25 cellular contexts compared by ENCODE assay signal in genomic region chr5:560792-561166, GRCh38.
"Had no signal": no experiment of that assay in that cellular context is flagged by ENCODE, and none has a peak within 500 bp of the region (broad histone marks: within the 10 kb centered on the region; RNA-seq: fewer than 3 reads in every experiment).

No MANE protein-coding gene starts in this region.

- H3K36me3 Mint-ChIP-seq: immature natural killer cell; naive B cell; natural killer cell treated with Interleukin-12 subunit alpha and Interleukin-12 subunit beta and Interleukin-15 and Interleukin-18, amount 100 ng/mL, for 72 hours; stimulated activated effector memory CD8-positive, alpha-beta T cell treated with anti-CD3 and anti-CD28 coated beads, Interleukin-12 subunit alpha, Interleukin-12 subunit beta, amount 100 ng/mL, for 72 hours; type B pancreatic cell had no signal

- H3K36me3 ChIP-seq: left ventricle myocardium inferior, lower lobe of right lung, neutrophil, pancreas, stomach, tibial artery had no signal

- H3K27ac ChIP-seq: coronary artery, left ventricle myocardium inferior, lower lobe of right lung, neutrophil, pancreas, stomach, testis, tibial artery had no signal

- ATAC-seq: effector memory CD8-positive, alpha-beta T cell; left colon; lower lobe of right lung; natural killer cell treated with Interleukin-12 subunit alpha and Interleukin-12 subunit beta and Interleukin-15 and Interleukin-18, amount 100 ng/mL, for 72 hours; pancreas; sciatic nerve; stimulated activated effector memory CD8-positive, alpha-beta T cell treated with anti-CD3 and anti-CD28 coated beads, Interleukin-12 subunit alpha, Interleukin-12 subunit beta, amount 100 ng/mL, for 72 hours had no signal

- H3K4me3 Mint-ChIP-seq: effector memory CD8-positive, alpha-beta T cell; immature natural killer cell; naive B cell; natural killer cell treated with Interleukin-12 subunit alpha and Interleukin-12 subunit beta and Interleukin-15 and Interleukin-18, amount 100 ng/mL, for 72 hours; neural crest cell; stimulated activated effector memory CD8-positive, alpha-beta T cell treated with anti-CD3 and anti-CD28 coated beads, Interleukin-12 subunit alpha, Interleukin-12 subunit beta, amount 100 ng/mL, for 72 hours; type B pancreatic cell had no signal

- H3K9me3 Mint-ChIP-seq: effector memory CD8-positive, alpha-beta T cell; immature natural killer cell; natural killer cell treated with Interleukin-12 subunit alpha and Interleukin-12 subunit beta and Interleukin-15 and Interleukin-18, amount 100 ng/mL, for 72 hours; neural crest cell; stimulated activated effector memory CD8-positive, alpha-beta T cell treated with anti-CD3 and anti-CD28 coated beads, Interleukin-12 subunit alpha, Interleukin-12 subunit beta, amount 100 ng/mL, for 72 hours; type B pancreatic cell had no signal

- DNase-seq: dermis blood vessel endothelial cell; effector memory CD8-positive, alpha-beta T cell; hypothalamus; immature natural killer cell; islet precursor cell; kidney glomerular epithelial cell; left colon; left ventricle myocardium inferior; lower lobe of right lung; naive B cell; stimulated activated CD4-positive, alpha-beta T cell treated with anti-CD3 and anti-CD28 coated beads, Interleukin-2, amount 100 ng/mL, for 24 hours; stimulated activated CD4-positive, alpha-beta T cell treated with anti-CD3 and anti-CD28 coated beads, Interleukin-4, amount 100 ng/mL, for 24 hours; stimulated activated naive CD4-positive, alpha-beta T cell treated with Interleukin-2 at 50 U/mL for 16 hours; stomach; testis had no signal

- H3K4me1 ChIP-seq: lower lobe of right lung, testis, tibial artery had no signal

- H3K27me3 ChIP-seq: pancreas, testis had no signal

- H3K27ac Mint-ChIP-seq: effector memory CD8-positive, alpha-beta T cell; immature natural killer cell; natural killer cell treated with Interleukin-12 subunit alpha and Interleukin-12 subunit beta and Interleukin-15 and Interleukin-18, amount 100 ng/mL, for 72 hours; progenitor cell of endocrine pancreas; stimulated activated effector memory CD8-positive, alpha-beta T cell treated with anti-CD3 and anti-CD28 coated beads, Interleukin-12 subunit alpha, Interleukin-12 subunit beta, amount 100 ng/mL, for 72 hours; type B pancreatic cell had no signal

- H3K9me3 ChIP-seq: left ventricle myocardium inferior, lower lobe of right lung, neutrophil, pancreas, stomach, testis, tibial artery had no signal

- H3K4me1 Mint-ChIP-seq: immature natural killer cell; neural crest cell; stimulated activated effector memory CD8-positive, alpha-beta T cell treated with anti-CD3 and anti-CD28 coated beads, Interleukin-12 subunit alpha, Interleukin-12 subunit beta, amount 100 ng/mL, for 72 hours had no signal

- H3K4me3 ChIP-seq: coronary artery, left ventricle myocardium inferior, lower lobe of right lung, pancreas, stomach, testis, tibial artery had no signal
